Comparison of ENCODE assay signal across 1 cellular context in the genomic region with DNA sequence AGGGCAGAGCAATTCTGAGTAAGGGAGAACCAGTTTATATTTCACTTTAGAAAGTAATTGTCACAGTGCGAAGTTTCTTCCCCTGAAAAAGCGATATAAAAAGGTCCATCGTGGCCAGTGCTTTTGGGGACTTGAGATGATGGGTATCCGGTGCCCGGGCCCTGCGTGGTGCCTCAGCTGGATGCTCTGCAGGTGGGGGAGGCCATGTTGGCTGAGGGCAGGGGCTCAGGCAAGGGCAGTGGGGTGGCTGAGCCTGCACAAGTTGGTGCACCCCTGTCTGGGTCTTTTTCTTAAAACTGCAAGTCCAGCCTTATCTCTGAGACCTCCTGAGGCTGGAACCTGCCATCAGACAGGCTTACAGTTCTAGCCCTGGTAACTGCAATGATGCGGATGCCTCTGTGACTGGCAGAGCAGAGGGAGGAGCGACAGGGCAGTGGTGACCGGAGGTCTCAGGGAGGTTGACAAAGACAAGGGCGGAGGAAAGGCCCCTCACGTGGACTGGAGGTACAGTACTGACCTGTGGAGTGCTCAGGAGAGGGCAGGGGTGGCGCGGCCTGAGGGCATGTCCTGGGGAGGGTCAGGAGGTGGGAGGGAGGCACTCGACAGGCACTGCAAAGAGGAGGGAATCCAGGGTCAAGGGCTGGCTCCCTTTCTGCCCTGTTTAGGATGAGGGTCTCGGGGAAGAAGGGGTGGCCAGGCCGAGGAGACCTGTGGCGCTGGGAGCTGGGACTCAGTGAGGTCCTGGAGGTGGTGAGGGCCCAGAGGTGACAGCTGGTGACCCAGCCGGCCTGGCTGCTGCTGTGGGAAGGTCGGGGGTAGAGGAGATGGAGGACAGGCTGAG.
TF ChIP-seq lines count a peak whose summit lies in the region.

No MANE protein-coding gene starts in this region.

TF ChIP-seq in GM23338, 12 proteins besides CTCF, POLR2A, EP300 and RAD21:
- TF ChIP-seq, protein P1, sequence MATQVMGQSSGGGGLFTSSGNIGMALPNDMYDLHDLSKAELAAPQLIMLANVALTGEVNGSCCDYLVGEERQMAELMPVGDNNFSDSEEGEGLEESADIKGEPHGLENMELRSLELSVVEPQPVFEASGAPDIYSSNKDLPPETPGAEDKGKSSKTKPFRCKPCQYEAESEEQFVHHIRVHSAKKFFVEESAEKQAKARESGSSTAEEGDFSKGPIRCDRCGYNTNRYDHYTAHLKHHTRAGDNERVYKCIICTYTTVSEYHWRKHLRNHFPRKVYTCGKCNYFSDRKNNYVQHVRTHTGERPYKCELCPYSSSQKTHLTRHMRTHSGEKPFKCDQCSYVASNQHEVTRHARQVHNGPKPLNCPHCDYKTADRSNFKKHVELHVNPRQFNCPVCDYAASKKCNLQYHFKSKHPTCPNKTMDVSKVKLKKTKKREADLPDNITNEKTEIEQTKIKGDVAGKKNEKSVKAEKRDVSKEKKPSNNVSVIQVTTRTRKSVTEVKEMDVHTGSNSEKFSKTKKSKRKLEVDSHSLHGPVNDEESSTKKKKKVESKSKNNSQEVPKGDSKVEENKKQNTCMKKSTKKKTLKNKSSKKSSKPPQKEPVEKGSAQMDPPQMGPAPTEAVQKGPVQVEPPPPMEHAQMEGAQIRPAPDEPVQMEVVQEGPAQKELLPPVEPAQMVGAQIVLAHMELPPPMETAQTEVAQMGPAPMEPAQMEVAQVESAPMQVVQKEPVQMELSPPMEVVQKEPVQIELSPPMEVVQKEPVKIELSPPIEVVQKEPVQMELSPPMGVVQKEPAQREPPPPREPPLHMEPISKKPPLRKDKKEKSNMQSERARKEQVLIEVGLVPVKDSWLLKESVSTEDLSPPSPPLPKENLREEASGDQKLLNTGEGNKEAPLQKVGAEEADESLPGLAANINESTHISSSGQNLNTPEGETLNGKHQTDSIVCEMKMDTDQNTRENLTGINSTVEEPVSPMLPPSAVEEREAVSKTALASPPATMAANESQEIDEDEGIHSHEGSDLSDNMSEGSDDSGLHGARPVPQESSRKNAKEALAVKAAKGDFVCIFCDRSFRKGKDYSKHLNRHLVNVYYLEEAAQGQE (IDR thresholded peaks at IDR 0.05; ENCODE audit: unreplicated experiment) = no peak
- TF ChIP-seq, protein P2, sequence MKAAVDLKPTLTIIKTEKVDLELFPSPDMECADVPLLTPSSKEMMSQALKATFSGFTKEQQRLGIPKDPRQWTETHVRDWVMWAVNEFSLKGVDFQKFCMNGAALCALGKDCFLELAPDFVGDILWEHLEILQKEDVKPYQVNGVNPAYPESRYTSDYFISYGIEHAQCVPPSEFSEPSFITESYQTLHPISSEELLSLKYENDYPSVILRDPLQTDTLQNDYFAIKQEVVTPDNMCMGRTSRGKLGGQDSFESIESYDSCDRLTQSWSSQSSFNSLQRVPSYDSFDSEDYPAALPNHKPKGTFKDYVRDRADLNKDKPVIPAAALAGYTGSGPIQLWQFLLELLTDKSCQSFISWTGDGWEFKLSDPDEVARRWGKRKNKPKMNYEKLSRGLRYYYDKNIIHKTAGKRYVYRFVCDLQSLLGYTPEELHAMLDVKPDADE (IDR thresholded peaks at IDR 0.05) = no peak
- TF ChIP-seq, protein P3, sequence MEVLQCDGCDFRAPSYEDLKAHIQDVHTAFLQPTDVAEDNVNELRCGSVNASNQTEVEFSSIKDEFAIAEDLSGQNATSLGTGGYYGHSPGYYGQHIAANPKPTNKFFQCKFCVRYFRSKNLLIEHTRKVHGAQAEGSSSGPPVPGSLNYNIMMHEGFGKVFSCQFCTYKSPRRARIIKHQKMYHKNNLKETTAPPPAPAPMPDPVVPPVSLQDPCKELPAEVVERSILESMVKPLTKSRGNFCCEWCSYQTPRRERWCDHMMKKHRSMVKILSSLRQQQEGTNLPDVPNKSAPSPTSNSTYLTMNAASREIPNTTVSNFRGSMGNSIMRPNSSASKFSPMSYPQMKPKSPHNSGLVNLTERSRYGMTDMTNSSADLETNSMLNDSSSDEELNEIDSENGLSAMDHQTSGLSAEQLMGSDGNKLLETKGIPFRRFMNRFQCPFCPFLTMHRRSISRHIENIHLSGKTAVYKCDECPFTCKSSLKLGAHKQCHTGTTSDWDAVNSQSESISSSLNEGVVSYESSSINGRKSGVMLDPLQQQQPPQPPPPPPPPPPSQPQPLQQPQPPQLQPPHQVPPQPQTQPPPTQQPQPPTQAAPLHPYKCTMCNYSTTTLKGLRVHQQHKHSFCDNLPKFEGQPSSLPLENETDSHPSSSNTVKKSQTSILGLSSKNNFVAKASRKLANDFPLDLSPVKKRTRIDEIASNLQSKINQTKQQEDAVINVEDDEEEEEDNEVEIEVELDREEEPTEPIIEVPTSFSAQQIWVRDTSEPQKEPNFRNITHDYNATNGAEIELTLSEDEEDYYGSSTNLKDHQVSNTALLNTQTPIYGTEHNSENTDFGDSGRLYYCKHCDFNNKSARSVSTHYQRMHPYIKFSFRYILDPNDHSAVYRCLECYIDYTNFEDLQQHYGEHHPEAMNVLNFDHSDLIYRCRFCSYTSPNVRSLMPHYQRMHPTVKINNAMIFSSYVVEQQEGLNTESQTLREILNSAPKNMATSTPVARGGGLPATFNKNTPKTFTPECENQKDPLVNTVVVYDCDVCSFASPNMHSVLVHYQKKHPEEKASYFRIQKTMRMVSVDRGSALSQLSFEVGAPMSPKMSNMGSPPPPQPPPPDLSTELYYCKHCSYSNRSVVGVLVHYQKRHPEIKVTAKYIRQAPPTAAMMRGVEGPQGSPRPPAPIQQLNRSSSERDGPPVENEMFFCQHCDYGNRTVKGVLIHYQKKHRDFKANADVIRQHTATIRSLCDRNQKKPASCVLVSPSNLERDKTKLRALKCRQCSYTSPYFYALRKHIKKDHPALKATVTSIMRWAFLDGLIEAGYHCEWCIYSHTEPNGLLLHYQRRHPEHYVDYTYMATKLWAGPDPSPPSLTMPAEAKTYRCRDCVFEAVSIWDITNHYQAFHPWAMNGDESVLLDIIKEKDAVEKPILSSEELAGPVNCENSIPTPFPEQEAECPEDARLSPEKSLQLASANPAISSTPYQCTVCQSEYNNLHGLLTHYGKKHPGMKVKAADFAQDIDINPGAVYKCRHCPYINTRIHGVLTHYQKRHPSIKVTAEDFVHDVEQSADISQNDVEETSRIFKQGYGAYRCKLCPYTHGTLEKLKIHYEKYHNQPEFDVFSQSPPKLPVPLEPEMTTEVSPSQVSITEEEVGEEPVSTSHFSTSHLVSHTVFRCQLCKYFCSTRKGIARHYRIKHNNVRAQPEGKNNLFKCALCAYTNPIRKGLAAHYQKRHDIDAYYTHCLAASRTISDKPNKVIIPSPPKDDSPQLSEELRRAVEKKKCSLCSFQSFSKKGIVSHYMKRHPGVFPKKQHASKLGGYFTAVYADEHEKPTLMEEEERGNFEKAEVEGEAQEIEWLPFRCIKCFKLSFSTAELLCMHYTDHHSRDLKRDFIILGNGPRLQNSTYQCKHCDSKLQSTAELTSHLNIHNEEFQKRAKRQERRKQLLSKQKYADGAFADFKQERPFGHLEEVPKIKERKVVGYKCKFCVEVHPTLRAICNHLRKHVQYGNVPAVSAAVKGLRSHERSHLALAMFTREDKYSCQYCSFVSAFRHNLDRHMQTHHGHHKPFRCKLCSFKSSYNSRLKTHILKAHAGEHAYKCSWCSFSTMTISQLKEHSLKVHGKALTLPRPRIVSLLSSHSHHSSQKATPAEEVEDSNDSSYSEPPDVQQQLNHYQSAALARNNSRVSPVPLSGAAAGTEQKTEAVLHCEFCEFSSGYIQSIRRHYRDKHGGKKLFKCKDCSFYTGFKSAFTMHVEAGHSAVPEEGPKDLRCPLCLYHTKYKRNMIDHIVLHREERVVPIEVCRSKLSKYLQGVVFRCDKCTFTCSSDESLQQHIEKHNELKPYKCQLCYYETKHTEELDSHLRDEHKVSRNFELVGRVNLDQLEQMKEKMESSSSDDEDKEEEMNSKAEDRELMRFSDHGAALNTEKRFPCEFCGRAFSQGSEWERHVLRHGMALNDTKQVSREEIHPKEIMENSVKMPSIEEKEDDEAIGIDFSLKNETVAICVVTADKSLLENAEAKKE (CRISPR knock-in tag; IDR thresholded peaks at IDR 0.05) = no peak
- no peak for TF ChIP-seq EZH2phosphoT487 (IDR thresholded peaks at IDR 0.05; ENCODE audit: unreplicated experiment)
TF ChIP-seq in GM23338: peak in this region for 0.
